ENCODE assay signal across 20 cellular contexts in genomic region chr1:109312246-109312645, GRCh38. TPM values are rescaled to one million over a fixed set of nuclear protein-coding genes. Genes with fewer than 3 reads are reported as not detected.
"Had no signal": no experiment of that assay in that cellular context is flagged by ENCODE, and none has a peak within 500 bp of the region (broad histone marks: within the 10 kb centered on the region; RNA-seq: fewer than 3 reads in every experiment).

No MANE protein-coding gene starts in this region.

- ATAC-seq: stimulated activated naive CD8-positive, alpha-beta T cell treated with anti-CD3 and anti-CD28 coated beads, Interleukin-15, Interleukin-2, amounts not matched to agents 100 U/mL and 50 U/mL, for 24 hours had no signal

- H3K4me1 ChIP-seq: prostate gland had no signal

- H3K36me3 ChIP-seq: prostate gland had no signal

- H3K9me3 ChIP-seq: esophagus muscularis mucosa, prostate gland, thoracic aorta, upper lobe of right lung had no signal

- H3K4me3 ChIP-seq: esophagus muscularis mucosa, prostate gland, smooth muscle cell, thoracic aorta, upper lobe of right lung had no signal

- H3K27me3 ChIP-seq: esophagus muscularis mucosa, upper lobe of right lung had no signal

- H3K27ac ChIP-seq: esophagus muscularis mucosa, prostate gland, thoracic aorta, upper lobe of right lung had no signal

- DNase-seq: activated CD4-positive, alpha-beta T cell treated with anti-CD3 and anti-CD28 coated beads, Interleukin-2, amount 50 U/mL, for 4 hours; activated CD4-positive, CD25-positive, alpha-beta regulatory T cell treated with anti-CD3 and anti-CD28 coated beads, Interleukin-2, amount 50 U/mL, for 72 hours; activated naive CD4-positive, alpha-beta T cell treated with anti-CD3 and anti-CD28 coated beads, Interleukin-2, amount 10 ng/mL, durations not matched to agents 7 days and 5 days; mesendoderm; nephron progenitor cell; right cardiac atrium; stimulated activated CD4-positive, alpha-beta T cell treated with anti-CD3 and anti-CD28 coated beads, Interleukin-4, amount 100 ng/mL, for 4 hours; stimulated activated CD8-positive, alpha-beta memory T cell treated with anti-CD3 and anti-CD28 coated beads, Interleukin-4, amount 100 ng/mL, for 48 hours; stimulated activated naive CD8-positive, alpha-beta T cell treated with anti-CD3 and anti-CD28 coated beads, Interleukin-15, Interleukin-2, amounts not matched to agents 100 U/mL and 50 U/mL, for 24 hours; T-helper 1 cell; T1000; upper lobe of right lung had no signal

RNA-seq across cellular contexts. Expression of gene MYBPHL, which starts 5.4 kb away (rescaled TPM):
- total RNA-seq: astrocyte, esophagus muscularis mucosa, kidney epithelial cell, liver, osteoblast, prostate gland, smooth muscle cell had no signal
- polyA plus RNA-seq: liver, smooth muscle cell had no signal
